In the genomic region with DNA sequence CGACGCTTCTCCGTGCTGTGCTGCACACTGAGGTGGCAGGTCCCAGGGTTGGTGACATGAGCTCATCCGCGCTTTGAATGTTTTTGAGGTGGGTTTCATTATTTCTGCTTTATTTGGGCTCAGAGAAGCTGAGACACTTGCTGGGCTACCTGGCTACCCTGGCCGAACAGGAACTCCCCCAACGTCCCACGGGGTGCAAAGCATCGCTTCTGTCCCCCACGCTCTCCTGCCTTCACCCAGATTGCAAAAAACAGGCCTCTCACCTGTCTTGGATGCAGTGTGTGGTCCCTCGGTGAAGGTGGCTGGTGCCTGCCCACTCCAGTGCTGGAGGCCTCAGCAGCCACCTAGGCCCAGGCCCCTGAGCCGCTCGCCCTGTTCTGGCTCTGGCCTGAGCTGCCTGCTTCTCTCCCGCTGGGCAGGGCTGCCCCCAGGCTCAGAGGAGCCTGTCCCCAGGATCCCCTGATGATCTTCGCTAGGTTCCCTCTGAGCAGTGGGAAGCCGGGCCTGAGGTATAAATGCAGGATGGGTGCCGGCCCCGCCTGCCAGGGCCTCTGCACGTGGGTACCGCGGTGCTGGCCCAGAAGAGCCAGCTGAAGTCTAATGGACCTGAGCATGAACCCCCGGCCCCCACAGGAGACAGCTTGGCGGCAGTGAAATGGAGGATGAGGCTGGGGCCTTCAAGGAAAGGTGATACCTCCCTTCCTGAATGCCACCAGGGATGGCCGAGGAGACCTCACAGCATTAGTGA, we compare ENCODE assay signal across 20 cellular contexts. TPM values are rescaled to one million over a fixed set of nuclear protein-coding genes. Genes with fewer than 3 reads are reported as not detected.
A peak's percentile ranks its signal among the peaks of the same experiment; 100 is the strongest.
DNase-seq lines count a peak whose midpoint lies in the region; ATAC-seq and TF ChIP-seq lines count a peak whose summit lies in the region.
"Had no signal": no experiment of that assay in that cellular context is flagged by ENCODE, and none has a peak within 500 bp of the region (broad histone marks: within the 10 kb centered on the region; RNA-seq: fewer than 3 reads in every experiment).

No MANE protein-coding gene starts in this region.

- H3K27me3 ChIP-seq in left lung (peaks cover 0 to 44% of the 10 kb centered on the region in 2 donors), stomach smooth muscle (ENCODE audit: control insufficient read depth in 1 of 2, insufficient read depth in 2 of 2, low read length in 2 of 2) (no peaks in the 10 kb centered on the region)
- H3K27me3 ChIP-seq: BLaER1 treated with 17β-estradiol and CSF1 and Interleukin-3, amounts not matched to agents 10 nM and 100 nM had no signal

- H3K36me3 ChIP-seq in left lung = no peaks in the 10 kb centered on the region
- no peaks in the 10 kb centered on the region for H3K36me3 ChIP-seq in stomach smooth muscle (ENCODE audit: control insufficient read depth in 2 of 2, insufficient read depth in 2 of 2, low read length in 2 of 2)
- H3K36me3 ChIP-seq: BLaER1 treated with 17β-estradiol and CSF1 and Interleukin-3, amounts not matched to agents 10 nM and 100 nM had no signal

- peak; percentile 33 for DNase-seq in cardiac septum (ENCODE audit: low spot score)
- DNase-seq in left cardiac atrium = no peak
- peak; percentile 4 to 50 for DNase-seq in left lung
- DNase-seq in HEK293T (ENCODE audit: extremely low spot score) = no peak
- no peak for DNase-seq in DMS 273 (lab: John Stamatoyannopoulos, UW; ENCODE audit: unreplicated experiment)
- DNase-seq in omental fat pad (ENCODE audit: low spot score) = no peak
- DNase-seq: DMS 273 treated with DMSO at 0.1 percent for 48 hours, NCI-H1092 treated with DMSO at 0.1 percent for 48 hours, NCI-H1694, NCI-H345, NCI-H526 treated with DMSO at 0.1 percent for 48 hours, PC-9 had no signal

- ATAC-seq in left cardiac atrium = no peak
- ATAC-seq in left lung = no peak
- no peak for ATAC-seq in GM21619 (IDR thresholded peaks at IDR 0.05; ENCODE audit: unreplicated experiment)
- no peak for ATAC-seq in omental fat pad (ENCODE audit: low FRiP score)

- H3K9me3 ChIP-seq in left lung (no peaks in the 10 kb centered on the region), stomach smooth muscle (ENCODE audit: control insufficient read depth in 2 of 2, low read length in 2 of 2) (no peaks in the 10 kb centered on the region)
- H3K9me3 ChIP-seq: BLaER1 treated with 17β-estradiol and CSF1 and Interleukin-3, amounts not matched to agents 10 nM and 100 nM had no signal

- TF ChIP-seq CTCF in left lung (IDR thresholded peaks at IDR 0.05) = no peak
- no peak for TF ChIP-seq CTCF in omental fat pad (IDR thresholded peaks at IDR 0.05)

- intact Hi-C loops in cardiac septum (cut with DNase I) = no loop called here
- intact Hi-C loops in left cardiac atrium (cut with DNase I) = no loop called here
- intact Hi-C loops in left lung (cut with DNase I) = no loop called here

- CTCF ChIA-PET in HEK293T (lab: Yijun Ruan, JAX) = no interaction called here

- H3K4me3 ChIP-seq in left lung = no peak overlapping the region
- H3K4me3 ChIP-seq in stomach smooth muscle (ENCODE audit: low read length in 2 of 2) = no peak overlapping the region
- H3K4me3 ChIP-seq: BLaER1 treated with 17β-estradiol and CSF1 and Interleukin-3, amounts not matched to agents 10 nM and 100 nM; PC-9 had no signal

- H3K27ac ChIP-seq in left lung (no peak overlapping the region), stomach smooth muscle (ENCODE audit: low read length) (peak overlapping the region; percentile 99)
- H3K27ac ChIP-seq: BLaER1 treated with 17β-estradiol and CSF1 and Interleukin-3, amounts not matched to agents 10 nM and 100 nM; KMS-11; PC-9 had no signal

- H3K9ac ChIP-seq in stomach smooth muscle (ENCODE audit: low read length in 2 of 2) = no peak overlapping the region
- H3K9ac ChIP-seq: BLaER1 treated with 17β-estradiol and CSF1 and Interleukin-3, amounts not matched to agents 10 nM and 100 nM; KMS-11 had no signal

- POLR2A ChIA-PET in HEK293T (lab: Yijun Ruan, JAX) = no interaction called here

- H3K4me1 ChIP-seq in left lung (peaks cover 0 to 7% of the 10 kb centered on the region in 2 donors), stomach smooth muscle (ENCODE audit: control insufficient read depth, insufficient read depth, low read length) (peaks cover 42% of the 10 kb centered on the region)

TF ChIP-seq in HEK293T, 16 proteins besides CTCF, POLR2A, EP300 and RAD21:
- TF ChIP-seq ZNF384 (IDR thresholded peaks at IDR 0.05) (no peak), SP1 (IDR thresholded peaks at IDR 0.05) (no peak), L3MBTL2 (conservative IDR thresholded peaks at IDR 0.05) (no peak), NFRKB (IDR thresholded peaks at IDR 0.05) (no peak)

RNA-seq across cellular contexts. Expression of gene MRGPRD, which starts 15.8 kb away (rescaled TPM):
- total RNA-seq in cardiac septum (not detected), left cardiac atrium (not detected), left lung (not detected), omental fat pad (not detected)
- total RNA-seq: A172, Daoy, H4, MCF 10A, PC-9 had no signal

RNA-seq across cellular contexts. Expression of gene MRGPRF, which starts 16.5 kb away (rescaled TPM):
- 2.3 TPM for total RNA-seq in cardiac septum
- 10 to 100 TPM; 12.4 to 13.3 TPM for total RNA-seq in left cardiac atrium
- 10 to 100 TPM; 12.6 to 22.6 TPM for total RNA-seq in left lung
- total RNA-seq in omental fat pad = 10 to 100 TPM; 27.8 to 59.4 (median 54.5) TPM
- total RNA-seq: Daoy, H4, MCF 10A had no signal

RNA-seq across cellular contexts. Expression of gene TPCN2, which starts 52.2 kb away (rescaled TPM):
- total RNA-seq in cardiac septum = 12.5 TPM
- 1 to 10 TPM; 7.3 to 9.7 TPM for total RNA-seq in left cardiac atrium
- 10 to 100 TPM; 14.7 to 22.0 TPM for total RNA-seq in left lung
- total RNA-seq in omental fat pad = 10 to 100 TPM; 11.8 to 23.3 (median 15.4) TPM

Comparison
In these comparisons a context has a peak if more than half of its experiments do, and no peak if none do; other contexts are left out.
1. DNase-seq: peak in cardiac septum (single experiment) and left lung (2 of 2); none in left cardiac atrium (single experiment), HEK293T (single experiment), DMS 273 (single experiment) and omental fat pad (single experiment).